18 cellular contexts compared by ENCODE assay signal in genomic region chr18:24456549-24456948, GRCh38. TPM values are rescaled to one million over a fixed set of nuclear protein-coding genes. Genes with fewer than 3 reads are reported as not detected.
DNase-seq lines count a peak whose midpoint lies in the region; ATAC-seq and TF ChIP-seq lines count a peak whose summit lies in the region.
"Had no signal": no experiment of that assay in that cellular context is flagged by ENCODE, and none has a peak within 500 bp of the region (broad histone marks: within the 10 kb centered on the region; RNA-seq: fewer than 3 reads in every experiment).

No MANE protein-coding gene starts in this region.

- CTCF ChIA-PET in activated CD8-positive, alpha-beta T cell treated with anti-CD3 and anti-CD28 coated beads, Interleukin-2, amount 10 ng/mL, durations not matched to agents 7 days and 5 days (lab: Charles Lee), result no interaction called here

- no peaks in the 10 kb centered on the region for H3K27me3 Mint-ChIP-seq in activated CD8-positive, alpha-beta T cell treated with anti-CD3 and anti-CD28 coated beads, Interleukin-2, amount 10 ng/mL, durations not matched to agents 7 days and 5 days (ENCODE audit: low read depth)
- no peaks in the 10 kb centered on the region for H3K27me3 Mint-ChIP-seq in GM23338 (ENCODE audit: insufficient read depth, low read depth, poor library complexity)
- H3K27me3 Mint-ChIP-seq: activated CD4-positive, alpha-beta memory T cell treated with anti-CD3 and anti-CD28 coated beads for 36 hours; type B pancreatic cell had no signal

- no peak overlapping the region for H3K27ac ChIP-seq in GM23338 (ENCODE audit: low read depth)
- H3K27ac ChIP-seq: HL-60, neural progenitor cell had no signal

- no peaks in the 10 kb centered on the region for H3K36me3 ChIP-seq in GM23338 (ENCODE audit: insufficient read depth)
- H3K36me3 ChIP-seq: neural progenitor cell had no signal

- H4K20me1 ChIP-seq in GM23338 (replicated peaks; ENCODE audit: insufficient read depth), result no peaks in the 10 kb centered on the region

- POLR2A ChIA-PET in activated CD8-positive, alpha-beta T cell treated with anti-CD3 and anti-CD28 coated beads, Interleukin-2, amount 10 ng/mL, durations not matched to agents 7 days and 5 days (lab: Charles Lee), result no interaction called here

- DNase-seq in GM12864 (ENCODE audit: low read depth), result peak; percentile 24
- DNase-seq in T1000 (lab: John Stamatoyannopoulos, UW), result no peak
- no peak for DNase-seq in activated CD8-positive, alpha-beta T cell treated with anti-CD3 and anti-CD28 coated beads, Interleukin-2, amount 10 ng/mL, durations not matched to agents 7 days and 5 days
- no peak for DNase-seq in UCSD-AML1 (lab: John Stamatoyannopoulos, UW; ENCODE audit: unreplicated experiment)
- no peak for DNase-seq in GM23338 (ENCODE audit: low spot score)
- DNase-seq: activated CD4-positive, alpha-beta memory T cell treated with anti-CD3 and anti-CD28 coated beads for 36 hours had no signal

- H3K27ac Mint-ChIP-seq in activated CD8-positive, alpha-beta T cell treated with anti-CD3 and anti-CD28 coated beads, Interleukin-2, amount 10 ng/mL, durations not matched to agents 7 days and 5 days, result no peak overlapping the region
- no peak overlapping the region for H3K27ac Mint-ChIP-seq in GM23338
- H3K27ac Mint-ChIP-seq: activated CD4-positive, alpha-beta memory T cell treated with anti-CD3 and anti-CD28 coated beads for 36 hours; neural progenitor cell; T-helper 1 cell treated with Interleukin-12 subunit alpha and Interleukin-12 subunit beta and Interleukin-4 antibody, amounts not matched to agents 30 μg/mL and 1 μg/mL, for 36 hours; type B pancreatic cell had no signal

- H3K27me3 ChIP-seq in GM23338 (ENCODE audit: insufficient read depth), result no peaks in the 10 kb centered on the region
- H3K27me3 ChIP-seq: neural progenitor cell had no signal

- TF ChIP-seq CTCF in GM12864 (IDR thresholded peaks at IDR 0.05; ENCODE audit: low read depth, low read length, missing control alignments) (no peak), GM23338 (conservative IDR thresholded peaks at IDR 0.05; ENCODE audit: low read depth in 2 of 2) (no peak)

- no peak overlapping the region for H2AFZ ChIP-seq in GM23338
- H2AFZ ChIP-seq: neural progenitor cell had no signal

- H3K9me2 ChIP-seq in GM23338 (ENCODE audit: insufficient read depth), result no peaks in the 10 kb centered on the region

- H3K4me1 ChIP-seq in GM23338 (ENCODE audit: insufficient read depth), result no peaks in the 10 kb centered on the region
- H3K4me1 ChIP-seq: neural progenitor cell had no signal

- peaks cover 3% of the 10 kb centered on the region for H3K4me1 Mint-ChIP-seq in activated CD8-positive, alpha-beta T cell treated with anti-CD3 and anti-CD28 coated beads, Interleukin-2, amount 10 ng/mL, durations not matched to agents 7 days and 5 days (ENCODE audit: low read depth)
- no peaks in the 10 kb centered on the region for H3K4me1 Mint-ChIP-seq in GM23338
- H3K4me1 Mint-ChIP-seq: neural progenitor cell had no signal

- H3K4me3 Mint-ChIP-seq in activated CD8-positive, alpha-beta T cell treated with anti-CD3 and anti-CD28 coated beads, Interleukin-2, amount 10 ng/mL, durations not matched to agents 7 days and 5 days, result no peak overlapping the region
- no peak overlapping the region for H3K4me3 Mint-ChIP-seq in GM23338
- H3K4me3 Mint-ChIP-seq: activated CD4-positive, alpha-beta memory T cell treated with anti-CD3 and anti-CD28 coated beads for 36 hours; neural progenitor cell; T-helper 1 cell treated with Interleukin-12 subunit alpha and Interleukin-12 subunit beta and Interleukin-4 antibody, amounts not matched to agents 30 μg/mL and 1 μg/mL, for 36 hours; type B pancreatic cell had no signal

- no peak overlapping the region for H3K4me2 ChIP-seq in GM23338
- H3K4me2 ChIP-seq: neural progenitor cell had no signal

- H3K4me3 ChIP-seq in GM12864 (ENCODE audit: low read depth, low read length) (no peak overlapping the region), GM23338 (no peak overlapping the region)
- H3K4me3 ChIP-seq: lung, neural progenitor cell had no signal

- no peaks in the 10 kb centered on the region for H3K36me3 Mint-ChIP-seq in activated CD8-positive, alpha-beta T cell treated with anti-CD3 and anti-CD28 coated beads, Interleukin-2, amount 10 ng/mL, durations not matched to agents 7 days and 5 days (ENCODE audit: low read depth)
- H3K36me3 Mint-ChIP-seq in GM23338 (ENCODE audit: low read depth), result peaks cover 30% of the 10 kb centered on the region; the same call in 2 of the 3 replicates

- peaks cover 5% of the 10 kb centered on the region for H3K9me3 Mint-ChIP-seq in activated CD8-positive, alpha-beta T cell treated with anti-CD3 and anti-CD28 coated beads, Interleukin-2, amount 10 ng/mL, durations not matched to agents 7 days and 5 days (ENCODE audit: insufficient read depth)
- H3K9me3 Mint-ChIP-seq in GM23338, result peaks cover 3% of the 10 kb centered on the region; the same call in 1 of the 3 replicates
- H3K9me3 Mint-ChIP-seq: activated CD4-positive, alpha-beta memory T cell treated with anti-CD3 and anti-CD28 coated beads for 36 hours; type B pancreatic cell had no signal

- ATAC-seq in GM19043 (IDR thresholded peaks at IDR 0.05; ENCODE audit: low read depth, unreplicated experiment) (peak; percentile 86), GM21825 (IDR thresholded peaks at IDR 0.05; ENCODE audit: unreplicated experiment) (peak; percentile 74), HG03196 (IDR thresholded peaks at IDR 0.05; ENCODE audit: unreplicated experiment) (peak; percentile 69), GM23338 (no peak)
- no peak for ATAC-seq in activated CD8-positive, alpha-beta T cell treated with anti-CD3 and anti-CD28 coated beads, Interleukin-2, amount 10 ng/mL, durations not matched to agents 7 days and 5 days
- ATAC-seq: Panc1 had no signal

- H3K79me2 ChIP-seq in GM23338 (replicated peaks; ENCODE audit: insufficient read depth), result no peaks in the 10 kb centered on the region

- H3F3A ChIP-seq in GM23338 (replicated peaks; ENCODE audit: low read depth), result no peaks in the 10 kb centered on the region

TF ChIP-seq in GM23338, 12 proteins besides CTCF, POLR2A, EP300 and RAD21 (continues in another document):
- TF ChIP-seq EZH2 (IDR thresholded peaks at IDR 0.05; ENCODE audit: low read depth, unreplicated experiment) (no peak), STAT1 (IDR thresholded peaks at IDR 0.05; ENCODE audit: unreplicated experiment) (no peak), NANOG (IDR thresholded peaks at IDR 0.05; ENCODE audit: borderline replicate concordance) (no peak), ZNF331 (CRISPR knock-in tag; IDR thresholded peaks at IDR 0.05; ENCODE audit: low read depth) (no peak), CREB1 (CRISPR knock-in tag; IDR thresholded peaks at IDR 0.05; ENCODE audit: low read depth) (no peak)

RNA-seq across cellular contexts. Expression of gene HRH4, which starts 3.9 kb away (rescaled TPM):
- total RNA-seq in activated CD8-positive, alpha-beta T cell treated with anti-CD3 and anti-CD28 coated beads, Interleukin-2, amount 10 ng/mL, durations not matched to agents 7 days and 5 days, result not detected
- 0.17 TPM in 1 of 2 replicates, not detected in the other for total RNA-seq in GM23338 (2014; rRNA removed; shearing (Covaris generic))
- polyA plus RNA-seq in GM23338 (2016; fragmentation: Nextera tagmentation; extraction: Ambion mirVana), result 0.07 TPM in 1 of 2 replicates, not detected in the other
- total RNA-seq: chondrocyte, M059J, skeletal muscle tissue had no signal

RNA-seq across cellular contexts. Expression of gene IMPACT, which starts 30.1 kb away (rescaled TPM):
- 1 to 10 TPM; 7.0 to 8.7 TPM for total RNA-seq in activated CD8-positive, alpha-beta T cell treated with anti-CD3 and anti-CD28 coated beads, Interleukin-2, amount 10 ng/mL, durations not matched to agents 7 days and 5 days
- 42.1 and 46.6 TPM in 2 replicates for total RNA-seq in GM23338 (2014; rRNA removed; shearing (Covaris generic))
- 43.8 and 47.6 TPM in 2 replicates for polyA plus RNA-seq in GM23338 (2016; fragmentation: Nextera tagmentation; extraction: Ambion mirVana)

RNA-seq across cellular contexts. Expression of gene OSBPL1A, which starts 58.9 kb away (rescaled TPM):
- under 1 TPM; 0.58 to 0.99 TPM for total RNA-seq in activated CD8-positive, alpha-beta T cell treated with anti-CD3 and anti-CD28 coated beads, Interleukin-2, amount 10 ng/mL, durations not matched to agents 7 days and 5 days
- total RNA-seq in GM23338 (2014; rRNA removed; shearing (Covaris generic)), result 64.8 and 71.4 TPM in 2 replicates
- 55.6 and 67.5 TPM in 2 replicates for polyA plus RNA-seq in GM23338 (2016; fragmentation: Nextera tagmentation; extraction: Ambion mirVana)

Comparison
In these comparisons a context has a peak if more than half of its experiments do, and no peak if none do; other contexts are left out.
1. ATAC-seq: peak in GM19043 (single experiment), GM21825 (single experiment) and HG03196 (single experiment); none in activated CD8-positive, alpha-beta T cell treated with anti-CD3 and anti-CD28 coated beads, Interleukin-2, amount 10 ng/mL, durations not matched to agents 7 days and 5 days (single experiment) and GM23338 (single experiment).
2. RNA of gene OSBPL1A, which starts 58.9 kb away (total RNA-seq): 64.8 to 71.4 TPM in GM23338; 0.58 to 0.99 TPM in activated CD8-positive, alpha-beta T cell treated with anti-CD3 and anti-CD28 coated beads, Interleukin-2, amount 10 ng/mL, durations not matched to agents 7 days and 5 days; every median in the first group is over 10 times any median in the second.